ENCODE assay signal across 14 cellular contexts in the genomic region with DNA sequence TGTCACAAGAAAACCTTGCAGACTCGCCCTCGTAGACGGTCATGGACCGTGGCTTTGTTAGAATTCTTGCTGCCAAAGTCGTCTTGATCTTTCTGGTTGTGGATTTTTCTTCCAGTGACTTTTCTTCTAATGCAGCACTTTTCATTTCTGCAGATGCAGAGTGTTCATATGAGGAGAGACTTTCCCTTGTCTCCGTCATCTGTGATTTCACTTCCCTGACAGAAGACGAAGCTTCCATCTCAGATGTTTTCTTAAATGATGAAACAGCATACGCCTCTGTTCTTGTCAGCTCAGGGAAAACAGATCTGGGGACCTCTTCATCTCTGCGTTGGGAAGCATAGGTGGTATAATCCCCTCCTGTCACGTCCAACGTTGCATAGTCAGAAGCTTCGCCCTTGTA. TPM values are rescaled to one million over a fixed set of nuclear protein-coding genes. Genes with fewer than 3 reads are reported as not detected.
DNase-seq lines count a peak whose midpoint lies in the region; ATAC-seq and TF ChIP-seq lines count a peak whose summit lies in the region.
"Had no signal": no experiment of that assay in that cellular context is flagged by ENCODE, and none has a peak within 500 bp of the region (broad histone marks: within the 10 kb centered on the region; RNA-seq: fewer than 3 reads in every experiment).

No MANE protein-coding gene starts in this region.

- no peak for TF ChIP-seq CTCF in Calu3 (IDR thresholded peaks at IDR 0.05; ENCODE audit: unreplicated experiment)
- no peak for TF ChIP-seq CTCF in mesothelial cell of epicardium (IDR thresholded peaks at IDR 0.05; ENCODE audit: unreplicated experiment)

- no peak for DNase-seq in right cardiac atrium
- no peak for DNase-seq in cardiac septum (ENCODE audit: low spot score)
- no peak for DNase-seq in activated naive CD8-positive, alpha-beta T cell treated with anti-CD3 and anti-CD28 coated beads, Interleukin-2, amount 50 U/mL, for 24 hours
- no peak for DNase-seq in stimulated activated naive CD8-positive, alpha-beta T cell treated with anti-CD3 and anti-CD28 coated beads, Interleukin-15, amount 100 ng/mL, for 72 hours
- no peak for DNase-seq in Calu3
- DNase-seq in substantia nigra (lab: John Stamatoyannopoulos, UW), result no peak
- DNase-seq in mesothelial cell of epicardium (ENCODE audit: low spot score in 2 of 2, unreplicated experiment in 2 of 2), result no peak
- DNase-seq: activated CD4-positive, alpha-beta T cell treated with anti-CD3 and anti-CD28 coated beads for 1 hour; anterior cingulate cortex; left colon; NCI-H2107; NCI-H748 treated with DMSO at 0.1 percent for 48 hours had no signal

- no peaks in the 10 kb centered on the region for H3K9me3 ChIP-seq in right cardiac atrium (ENCODE audit: control insufficient read depth, low read length)

- intact Hi-C loops in right cardiac atrium (cut with DNase I), result no loop called here
- intact Hi-C loops in cardiac septum (cut with DNase I), result no loop called here
- intact Hi-C loops in Calu3 (cut with micrococcal nuclease; ENCODE audit: unreplicated experiment), result no loop called here

- H3K36me3 Mint-ChIP-seq in activated naive CD8-positive, alpha-beta T cell treated with anti-CD3 and anti-CD28 coated beads, Interleukin-2, amount 50 U/mL, for 24 hours (ENCODE audit: low read depth), result peaks cover 53% of the 10 kb centered on the region
- no peaks in the 10 kb centered on the region for H3K36me3 Mint-ChIP-seq in Calu3 (ENCODE audit: insufficient read depth, unreplicated experiment)
- peaks cover 50% of the 10 kb centered on the region for H3K36me3 Mint-ChIP-seq in mesothelial cell of epicardium

- H3K27me3 Mint-ChIP-seq in activated naive CD8-positive, alpha-beta T cell treated with anti-CD3 and anti-CD28 coated beads, Interleukin-2, amount 50 U/mL, for 24 hours, result no peaks in the 10 kb centered on the region
- no peaks in the 10 kb centered on the region for H3K27me3 Mint-ChIP-seq in stimulated activated naive CD8-positive, alpha-beta T cell treated with anti-CD3 and anti-CD28 coated beads, Interleukin-15, amount 100 ng/mL, for 72 hours
- H3K27me3 Mint-ChIP-seq in Calu3 (ENCODE audit: unreplicated experiment), result no peaks in the 10 kb centered on the region
- no peaks in the 10 kb centered on the region for H3K27me3 Mint-ChIP-seq in mesothelial cell of epicardium (ENCODE audit: low read depth)

- peaks cover 2% of the 10 kb centered on the region for H3K4me1 ChIP-seq in right cardiac atrium (ENCODE audit: control insufficient read depth, insufficient read depth, low read length)
- H3K4me1 ChIP-seq: foreskin keratinocyte had no signal

- H3K4me1 Mint-ChIP-seq in activated naive CD8-positive, alpha-beta T cell treated with anti-CD3 and anti-CD28 coated beads, Interleukin-2, amount 50 U/mL, for 24 hours, result peaks cover 33% of the 10 kb centered on the region
- peaks cover 50% of the 10 kb centered on the region for H3K4me1 Mint-ChIP-seq in stimulated activated naive CD8-positive, alpha-beta T cell treated with anti-CD3 and anti-CD28 coated beads, Interleukin-15, amount 100 ng/mL, for 72 hours
- H3K4me1 Mint-ChIP-seq in Calu3 (ENCODE audit: low read depth, unreplicated experiment) (no peaks in the 10 kb centered on the region), mesothelial cell of epicardium (no peaks in the 10 kb centered on the region)

- 83% methylated on average over 12 of the region's 12 CpGs for WGBS in right cardiac atrium

- no peaks in the 10 kb centered on the region for H3K27me3 ChIP-seq in right cardiac atrium (ENCODE audit: control insufficient read depth, insufficient read depth)
- H3K27me3 ChIP-seq: foreskin keratinocyte had no signal

- ATAC-seq in right cardiac atrium, result no peak
- ATAC-seq in HG03521 (IDR thresholded peaks at IDR 0.05; ENCODE audit: unreplicated experiment), result peak; percentile 10
- no peak for ATAC-seq in activated naive CD8-positive, alpha-beta T cell treated with anti-CD3 and anti-CD28 coated beads, Interleukin-2, amount 50 U/mL, for 24 hours
- no peak for ATAC-seq in stimulated activated naive CD8-positive, alpha-beta T cell treated with anti-CD3 and anti-CD28 coated beads, Interleukin-15, amount 100 ng/mL, for 72 hours
- ATAC-seq: foreskin keratinocyte, left colon had no signal

- CTCF ChIA-PET in Calu3 (lab: Charles Lee), result interaction anchor here (0.5 kb wide), 1 partner anchor 358 kb away, joined by 3 read pairs; no protein-coding TSS in a partner anchor

- H3K27ac ChIP-seq in right cardiac atrium (ENCODE audit: low read length) (peak overlapping the region; percentile 17), substantia nigra (ENCODE audit: low read depth, low read length, poor library complexity, severe bottlenecking) (no peak overlapping the region)
- H3K27ac ChIP-seq: foreskin keratinocyte had no signal

- peaks cover 5% of the 10 kb centered on the region for H3K9me3 Mint-ChIP-seq in activated naive CD8-positive, alpha-beta T cell treated with anti-CD3 and anti-CD28 coated beads, Interleukin-2, amount 50 U/mL, for 24 hours
- H3K9me3 Mint-ChIP-seq in stimulated activated naive CD8-positive, alpha-beta T cell treated with anti-CD3 and anti-CD28 coated beads, Interleukin-15, amount 100 ng/mL, for 72 hours, result peaks cover 7 to 21% of the 10 kb centered on the region in 2 donors
- no peaks in the 10 kb centered on the region for H3K9me3 Mint-ChIP-seq in Calu3 (ENCODE audit: low read depth, unreplicated experiment)
- H3K9me3 Mint-ChIP-seq in mesothelial cell of epicardium, result no peaks in the 10 kb centered on the region

- no peak overlapping the region for H3K4me3 ChIP-seq in right cardiac atrium (ENCODE audit: low read length)

- H3K27ac Mint-ChIP-seq in activated naive CD8-positive, alpha-beta T cell treated with anti-CD3 and anti-CD28 coated beads, Interleukin-2, amount 50 U/mL, for 24 hours, result peak overlapping the region; percentile 76
- peak overlapping the region in 1 of 2 donors; percentile 71 for H3K27ac Mint-ChIP-seq in stimulated activated naive CD8-positive, alpha-beta T cell treated with anti-CD3 and anti-CD28 coated beads, Interleukin-15, amount 100 ng/mL, for 72 hours
- H3K27ac Mint-ChIP-seq in Calu3 (ENCODE audit: unreplicated experiment), result no peak overlapping the region
- H3K27ac Mint-ChIP-seq in mesothelial cell of epicardium, result no peak overlapping the region

- peak overlapping the region; percentile 25 for H3K4me3 Mint-ChIP-seq in activated naive CD8-positive, alpha-beta T cell treated with anti-CD3 and anti-CD28 coated beads, Interleukin-2, amount 50 U/mL, for 24 hours
- peak overlapping the region; percentile 24 to 51 for H3K4me3 Mint-ChIP-seq in stimulated activated naive CD8-positive, alpha-beta T cell treated with anti-CD3 and anti-CD28 coated beads, Interleukin-15, amount 100 ng/mL, for 72 hours
- no peak overlapping the region for H3K4me3 Mint-ChIP-seq in Calu3 (ENCODE audit: low read depth, unreplicated experiment)
- no peak overlapping the region for H3K4me3 Mint-ChIP-seq in mesothelial cell of epicardium

- no TSS peak for BruUV-seq in Calu3 (replicated peaks; lab: Mats Ljungman, UMichigan)

RNA-seq across cellular contexts. Expression of a gene that starts 50.9 kb away (rescaled TPM):
- total RNA-seq in right cardiac atrium (10 to 100 TPM; 44.5 to 69.9 (median 47.3) TPM), cardiac septum (44.3 TPM), Calu3 (2022) (33.0 and 34.9 TPM in 2 replicates), mesothelial cell of epicardium (27.3 to 28.9 TPM (median 28.0 TPM) in 3 replicates)
- 5.3 TPM for polyA plus RNA-seq in right cardiac atrium

RNA-seq across cellular contexts. Expression of a gene that starts 52.8 kb away (rescaled TPM):
- 10 to 100 TPM; 10.7 to 15.6 (median 12.8) TPM for total RNA-seq in right cardiac atrium
- 11.7 TPM for polyA plus RNA-seq in right cardiac atrium
- 6.5 TPM for total RNA-seq in cardiac septum
- 8.8 and 8.9 TPM in 2 replicates for total RNA-seq in Calu3 (2022)
- 48.1 to 52.9 TPM (median 49.7 TPM) in 3 replicates for total RNA-seq in mesothelial cell of epicardium

Comparison
In these comparisons a context has a peak if more than half of its experiments do, and no peak if none do; other contexts are left out.
1. H3K4me3 Mint-ChIP-seq: peak in activated naive CD8-positive, alpha-beta T cell treated with anti-CD3 and anti-CD28 coated beads, Interleukin-2, amount 50 U/mL, for 24 hours (single experiment) and stimulated activated naive CD8-positive, alpha-beta T cell treated with anti-CD3 and anti-CD28 coated beads, Interleukin-15, amount 100 ng/mL, for 72 hours (2 of 2); none in Calu3 (single experiment) and mesothelial cell of epicardium (single experiment).